Comparison of ENCODE assay signal across 13 cellular contexts in the genomic region with DNA sequence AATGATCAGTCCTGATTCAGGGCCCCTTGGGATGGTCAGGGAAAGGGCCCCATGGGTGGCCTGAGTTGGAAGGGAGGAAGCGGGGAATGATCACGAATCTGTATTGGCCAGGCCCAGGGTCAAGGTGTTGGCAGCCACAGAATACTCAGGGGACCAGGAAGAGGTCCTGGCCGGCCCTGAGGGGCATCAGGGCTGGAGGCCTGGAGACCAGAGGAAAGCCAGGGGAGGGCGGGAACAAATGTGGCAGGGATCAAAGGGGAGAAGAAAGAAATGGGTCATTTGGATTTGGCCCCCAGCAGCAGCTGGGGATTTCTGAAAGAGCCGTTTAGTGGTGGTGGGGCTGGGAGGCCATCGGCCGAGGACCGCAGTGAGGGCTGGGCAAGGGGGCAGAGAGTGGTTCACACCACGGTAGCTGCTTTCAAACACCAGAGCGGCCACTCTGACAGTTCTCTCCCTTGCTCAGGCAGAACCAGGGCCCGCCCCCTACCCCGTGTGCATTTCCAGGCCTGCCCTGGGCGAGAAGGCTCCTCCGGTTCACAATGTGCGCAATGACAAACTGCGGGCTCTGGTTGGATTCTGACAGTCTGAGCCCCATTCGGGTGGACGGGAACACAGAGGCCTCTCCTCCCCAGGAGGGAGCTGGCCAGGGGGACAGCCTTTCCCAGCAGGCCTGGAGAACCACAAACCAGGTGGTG.
"Had no signal": no experiment of that assay in that cellular context is flagged by ENCODE, and none has a peak within 500 bp of the region (broad histone marks: within the 10 kb centered on the region; RNA-seq: fewer than 3 reads in every experiment).

No MANE protein-coding gene starts in this region.

- H3K36me3 ChIP-seq: pancreas, SJCRH30, tibial nerve had no signal

- H3K4me1 ChIP-seq: pancreas, SJCRH30 had no signal

- DNase-seq: activated naive CD4-positive, alpha-beta T cell treated with anti-CD3 and anti-CD28 coated beads, Interleukin-2, amount 10 ng/mL, durations not matched to agents 7 days and 5 days; activated T-cell treated with anti-CD3 and anti-CD28 coated beads for 4 hours; dermis blood vessel endothelial cell; hippocampal formation; SJCRH30; T-helper 9 cell had no signal

- H3K27me3 ChIP-seq: pancreas, tibial nerve had no signal

- H3K36me3 Mint-ChIP-seq: activated naive CD4-positive, alpha-beta T cell treated with anti-CD3 and anti-CD28 coated beads, Interleukin-2, amount 10 ng/mL, durations not matched to agents 7 days and 5 days; brain; stimulated activated memory B cell treated with anti-CD40 and anti-IgM and Interleukin-4, amounts not matched to agents 10 μg/mL and 1 μg/mL and 100 μg/mL, for 72 hours had no signal

- H3K4me3 Mint-ChIP-seq: activated naive CD4-positive, alpha-beta T cell treated with anti-CD3 and anti-CD28 coated beads, Interleukin-2, amount 10 ng/mL, durations not matched to agents 7 days and 5 days; brain; nephron; stimulated activated memory B cell treated with anti-CD40 and anti-IgM and Interleukin-4, amounts not matched to agents 10 μg/mL and 1 μg/mL and 100 μg/mL, for 72 hours had no signal

- H3K27ac ChIP-seq: pancreas, SJCRH30, tibial nerve had no signal

- H3K27me3 Mint-ChIP-seq: brain had no signal

- H3K27ac Mint-ChIP-seq: activated naive CD4-positive, alpha-beta T cell treated with anti-CD3 and anti-CD28 coated beads, Interleukin-2, amount 10 ng/mL, durations not matched to agents 7 days and 5 days; activated T-helper 2 cell treated with anti-CD3 and anti-CD28 coated beads, Interferon-gamma antibody, Interleukin-2, Interleukin-4, amounts not matched to agents 10 μg/mL and 5 μg/mL and 100 μg/mL, durations not matched to agents 14 hours and 24 hours and 36 hours; stimulated activated memory B cell treated with anti-CD40 and anti-IgM and Interleukin-4, amounts not matched to agents 10 μg/mL and 1 μg/mL and 100 μg/mL, for 72 hours had no signal

- ATAC-seq: pancreas; stimulated activated memory B cell treated with anti-CD40 and anti-IgM and Interleukin-4, amounts not matched to agents 10 μg/mL and 1 μg/mL and 100 μg/mL, for 72 hours had no signal

- H3K9me3 ChIP-seq: pancreas, SJCRH30, tibial nerve had no signal

- H3K4me3 ChIP-seq: pancreas, SJCRH30, smooth muscle cell, tibial nerve had no signal

- H3K4me2 ChIP-seq: smooth muscle cell had no signal

- H3K9me3 Mint-ChIP-seq: activated naive CD4-positive, alpha-beta T cell treated with anti-CD3 and anti-CD28 coated beads, Interleukin-2, amount 10 ng/mL, durations not matched to agents 7 days and 5 days; activated T-helper 2 cell treated with anti-CD3 and anti-CD28 coated beads, Interferon-gamma antibody, Interleukin-2, Interleukin-4, amounts not matched to agents 10 μg/mL and 5 μg/mL and 100 μg/mL, durations not matched to agents 14 hours and 24 hours and 36 hours; nephron; stimulated activated memory B cell treated with anti-CD40 and anti-IgM and Interleukin-4, amounts not matched to agents 10 μg/mL and 1 μg/mL and 100 μg/mL, for 72 hours had no signal
